ENCODE assay signal across 1 cellular context in the genomic region with DNA sequence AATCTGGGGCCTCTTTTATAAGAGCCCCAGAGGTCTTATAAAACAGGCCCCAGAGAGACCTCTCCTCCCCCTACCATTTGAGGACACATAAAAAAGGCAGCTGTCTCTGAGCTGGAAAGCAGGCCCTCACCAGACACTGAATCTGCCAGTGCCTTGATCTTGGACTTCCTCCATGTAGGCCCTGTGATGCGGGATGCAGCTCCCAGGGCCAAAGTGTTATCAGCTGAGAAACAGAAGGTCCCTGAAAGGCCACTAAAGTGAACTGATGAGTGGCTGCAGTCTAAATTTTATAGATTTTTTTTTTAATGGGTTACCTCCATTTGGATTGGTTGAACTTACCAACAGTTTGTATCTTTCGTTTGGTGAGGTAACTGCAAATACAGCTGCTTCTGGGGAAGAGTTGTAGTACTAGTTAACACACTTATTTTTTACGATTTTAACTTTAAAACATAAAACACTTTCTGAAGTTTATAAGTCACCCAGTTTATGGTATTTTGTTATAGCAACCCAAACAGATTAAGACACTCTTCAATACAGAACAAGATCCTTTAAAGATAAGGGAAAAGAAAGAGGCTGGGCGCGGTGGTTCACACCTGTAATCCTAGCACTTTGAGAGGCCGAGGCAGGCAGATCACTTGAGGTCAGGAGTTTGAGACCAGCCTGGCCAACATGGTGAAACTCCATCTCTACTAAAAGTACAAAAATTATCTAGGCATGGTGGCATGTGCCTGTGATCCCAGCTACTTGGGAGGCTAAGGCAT.
TF ChIP-seq lines count a peak whose summit lies in the region.

No MANE protein-coding gene starts in this region.

TF ChIP-seq in GM23338, 12 proteins besides CTCF, POLR2A, EP300 and RAD21 (continued from another document):
- TF ChIP-seq, protein P1, sequence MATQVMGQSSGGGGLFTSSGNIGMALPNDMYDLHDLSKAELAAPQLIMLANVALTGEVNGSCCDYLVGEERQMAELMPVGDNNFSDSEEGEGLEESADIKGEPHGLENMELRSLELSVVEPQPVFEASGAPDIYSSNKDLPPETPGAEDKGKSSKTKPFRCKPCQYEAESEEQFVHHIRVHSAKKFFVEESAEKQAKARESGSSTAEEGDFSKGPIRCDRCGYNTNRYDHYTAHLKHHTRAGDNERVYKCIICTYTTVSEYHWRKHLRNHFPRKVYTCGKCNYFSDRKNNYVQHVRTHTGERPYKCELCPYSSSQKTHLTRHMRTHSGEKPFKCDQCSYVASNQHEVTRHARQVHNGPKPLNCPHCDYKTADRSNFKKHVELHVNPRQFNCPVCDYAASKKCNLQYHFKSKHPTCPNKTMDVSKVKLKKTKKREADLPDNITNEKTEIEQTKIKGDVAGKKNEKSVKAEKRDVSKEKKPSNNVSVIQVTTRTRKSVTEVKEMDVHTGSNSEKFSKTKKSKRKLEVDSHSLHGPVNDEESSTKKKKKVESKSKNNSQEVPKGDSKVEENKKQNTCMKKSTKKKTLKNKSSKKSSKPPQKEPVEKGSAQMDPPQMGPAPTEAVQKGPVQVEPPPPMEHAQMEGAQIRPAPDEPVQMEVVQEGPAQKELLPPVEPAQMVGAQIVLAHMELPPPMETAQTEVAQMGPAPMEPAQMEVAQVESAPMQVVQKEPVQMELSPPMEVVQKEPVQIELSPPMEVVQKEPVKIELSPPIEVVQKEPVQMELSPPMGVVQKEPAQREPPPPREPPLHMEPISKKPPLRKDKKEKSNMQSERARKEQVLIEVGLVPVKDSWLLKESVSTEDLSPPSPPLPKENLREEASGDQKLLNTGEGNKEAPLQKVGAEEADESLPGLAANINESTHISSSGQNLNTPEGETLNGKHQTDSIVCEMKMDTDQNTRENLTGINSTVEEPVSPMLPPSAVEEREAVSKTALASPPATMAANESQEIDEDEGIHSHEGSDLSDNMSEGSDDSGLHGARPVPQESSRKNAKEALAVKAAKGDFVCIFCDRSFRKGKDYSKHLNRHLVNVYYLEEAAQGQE (IDR thresholded peaks at IDR 0.05; ENCODE audit: unreplicated experiment), result no peak
- TF ChIP-seq STAT1 (IDR thresholded peaks at IDR 0.05; ENCODE audit: unreplicated experiment), result no peak
